ENCODE assay signal across 19 cellular contexts in genomic region chr16:3215601-3216262, GRCh38. TPM values are rescaled to one million over a fixed set of nuclear protein-coding genes. Genes with fewer than 3 reads are reported as not detected.
DNase-seq lines count a peak whose midpoint lies in the region; ATAC-seq, FAIRE-seq and TF ChIP-seq lines count a peak whose summit lies in the region.
"Had no signal": no experiment of that assay in that cellular context is flagged by ENCODE, and none has a peak within 500 bp of the region (broad histone marks: within the 10 kb centered on the region; RNA-seq: fewer than 3 reads in every experiment).

No MANE protein-coding gene starts in this region.

- H2AFZ ChIP-seq in osteoblast (ENCODE audit: low read length): no peak overlapping the region
- H2AFZ ChIP-seq: GM23338 had no signal

- H3K36me3 ChIP-seq in Peyer's patch: no peaks in the 10 kb centered on the region
- no peaks in the 10 kb centered on the region for H3K36me3 ChIP-seq in osteoblast (ENCODE audit: insufficient read depth, low read length)

- H3K4me3 ChIP-seq in Peyer's patch (no peak overlapping the region), osteoblast (ENCODE audit: insufficient read depth, low read length) (no peak overlapping the region)
- H3K4me3 ChIP-seq: dorsolateral prefrontal cortex, GM23338 had no signal

- no peak for TF ChIP-seq CTCF in Peyer's patch (IDR thresholded peaks at IDR 0.05)
- TF ChIP-seq CTCF in osteoblast (IDR thresholded peaks at IDR 0.05; ENCODE audit: extremely low read depth, low read depth, low read length): no peak

- H3K4me1 ChIP-seq in Peyer's patch (peaks cover 0 to 4% (median 0%) of the 10 kb centered on the region in 4 donors), osteoblast (ENCODE audit: insufficient read depth, low read length) (no peaks in the 10 kb centered on the region)

- no peak for TF ChIP-seq POLR2A in Peyer's patch (IDR thresholded peaks at IDR 0.05)

- no peak for FAIRE-seq in GM19239 (lab: Jason Lieb, UNC)
- FAIRE-seq: GM18507 had no signal

- intact Hi-C loops in activated T-helper 2 cell treated with anti-CD3 and anti-CD28 coated beads, Interferon-gamma antibody, Interleukin-2, Interleukin-4, amounts not matched to agents 10 μg/mL and 5 μg/mL and 100 μg/mL, durations not matched to agents 14 hours and 24 hours and 36 hours (cut with micrococcal nuclease): no loop called here

- H3K9me3 ChIP-seq in Peyer's patch (peaks cover 0 to 3% (median 0%) of the 10 kb centered on the region in 4 donors), osteoblast (ENCODE audit: low read depth, low read length) (no peaks in the 10 kb centered on the region)

- H3K79me2 ChIP-seq in osteoblast (ENCODE audit: insufficient read depth, low read length): no peaks in the 10 kb centered on the region

- peaks cover 29% of the 10 kb centered on the region for H3K4me1 Mint-ChIP-seq in activated T-helper 2 cell treated with anti-CD3 and anti-CD28 coated beads, Interferon-gamma antibody, Interleukin-2, Interleukin-4, amounts not matched to agents 10 μg/mL and 5 μg/mL and 100 μg/mL, durations not matched to agents 14 hours and 24 hours and 36 hours (ENCODE audit: low read depth)
- H3K4me1 Mint-ChIP-seq: GM23338 had no signal

- H3K27ac Mint-ChIP-seq in activated T-helper 2 cell treated with anti-CD3 and anti-CD28 coated beads, Interferon-gamma antibody, Interleukin-2, Interleukin-4, amounts not matched to agents 10 μg/mL and 5 μg/mL and 100 μg/mL, durations not matched to agents 14 hours and 24 hours and 36 hours: peak overlapping the region; percentile 90
- H3K27ac Mint-ChIP-seq: GM23338 had no signal

- peaks cover 31% of the 10 kb centered on the region for H3K36me3 Mint-ChIP-seq in activated T-helper 2 cell treated with anti-CD3 and anti-CD28 coated beads, Interferon-gamma antibody, Interleukin-2, Interleukin-4, amounts not matched to agents 10 μg/mL and 5 μg/mL and 100 μg/mL, durations not matched to agents 14 hours and 24 hours and 36 hours (ENCODE audit: low read depth)

- no peaks in the 10 kb centered on the region for H3K27me3 Mint-ChIP-seq in activated T-helper 2 cell treated with anti-CD3 and anti-CD28 coated beads, Interferon-gamma antibody, Interleukin-2, Interleukin-4, amounts not matched to agents 10 μg/mL and 5 μg/mL and 100 μg/mL, durations not matched to agents 14 hours and 24 hours and 36 hours (ENCODE audit: low read depth)

- peak overlapping the region; percentile 3 for H3K4me3 Mint-ChIP-seq in activated T-helper 2 cell treated with anti-CD3 and anti-CD28 coated beads, Interferon-gamma antibody, Interleukin-2, Interleukin-4, amounts not matched to agents 10 μg/mL and 5 μg/mL and 100 μg/mL, durations not matched to agents 14 hours and 24 hours and 36 hours (ENCODE audit: low read depth)
- H3K4me3 Mint-ChIP-seq: GM23338 had no signal

- no peaks in the 10 kb centered on the region for H3K27me3 ChIP-seq in Peyer's patch
- no peaks in the 10 kb centered on the region for H3K27me3 ChIP-seq in osteoblast (ENCODE audit: insufficient read depth, low read length)

- no peaks in the 10 kb centered on the region for H4K20me1 ChIP-seq in osteoblast (ENCODE audit: insufficient read depth, low read length)

- peak; percentile 39 to 50 for ATAC-seq in activated CD4-positive, CD25-positive, alpha-beta regulatory T cell treated with anti-CD3 and anti-CD28 coated beads, Interleukin-2, amount 50 U/mL, for 24 hours
- ATAC-seq: GM23338 had no signal

- no peak for DNase-seq in activated CD4-positive, CD25-positive, alpha-beta regulatory T cell (lab: John Stamatoyannopoulos, UW)
- DNase-seq in Peyer's patch (peak in 1 of 3 donors; percentile 28), osteoblast (ENCODE audit: insufficient read length, low spot score, missing footprints) (peak; percentile 58), DMS 273 treated with DMSO at 0.1 percent for 48 hours (lab: John Stamatoyannopoulos, UW) (no peak), GM19239 (ENCODE audit: insufficient read length, low spot score) (no peak), NCI-H748 (lab: John Stamatoyannopoulos, UW; ENCODE audit: unreplicated experiment) (no peak)
- DNase-seq in activated T-helper 2 cell treated with anti-CD3 and anti-CD28 coated beads, Interferon-gamma antibody, Interleukin-2, Interleukin-4, amounts not matched to agents 10 μg/mL and 5 μg/mL and 100 μg/mL, durations not matched to agents 14 hours and 24 hours and 36 hours (ENCODE audit: low spot score): no peak
- DNase-seq: dorsolateral prefrontal cortex, GDM1, IMR-90, NCI-H1436 treated with DMSO at 0.1 percent for 48 hours, NCI-H446, substantia nigra had no signal

- peaks cover 54% of the 10 kb centered on the region for H3K9me3 Mint-ChIP-seq in activated T-helper 2 cell treated with anti-CD3 and anti-CD28 coated beads, Interferon-gamma antibody, Interleukin-2, Interleukin-4, amounts not matched to agents 10 μg/mL and 5 μg/mL and 100 μg/mL, durations not matched to agents 14 hours and 24 hours and 36 hours

- no peak overlapping the region for H3K4me2 ChIP-seq in osteoblast (ENCODE audit: insufficient read depth, low read length)
- H3K4me2 ChIP-seq: GM23338 had no signal

- H3K27ac ChIP-seq in Peyer's patch: peak overlapping the region in 3 of 4 donors; percentile 22 to 65 (median 34)
- no peak overlapping the region for H3K27ac ChIP-seq in osteoblast (ENCODE audit: low read depth, low read length)
- H3K27ac ChIP-seq: 22Rv1, dorsolateral prefrontal cortex had no signal

RNA-seq across cellular contexts. Expression of gene ZNF200, which starts 19.2 kb away (rescaled TPM):
- 10 to 100 TPM in 2 of 4 donors, 1 to 10 TPM in 2; 8.6 to 13.0 (median 10.0) TPM for total RNA-seq in Peyer's patch
- 11.0 and 12.2 TPM in 2 replicates for total RNA-seq in activated T-helper 2 cell treated with anti-CD3 and anti-CD28 coated beads, Interferon-gamma antibody, Interleukin-2, Interleukin-4, amounts not matched to agents 10 μg/mL and 5 μg/mL and 100 μg/mL, durations not matched to agents 14 hours and 24 hours and 36 hours
- 11.5 and 11.6 TPM in 2 replicates for total RNA-seq in osteoblast

RNA-seq across cellular contexts. Expression of gene OR1F1, which starts 27.7 kb away (rescaled TPM):
- total RNA-seq in Peyer's patch: not detected
- total RNA-seq in activated T-helper 2 cell treated with anti-CD3 and anti-CD28 coated beads, Interferon-gamma antibody, Interleukin-2, Interleukin-4, amounts not matched to agents 10 μg/mL and 5 μg/mL and 100 μg/mL, durations not matched to agents 14 hours and 24 hours and 36 hours: not detected in 2 replicates
- 0.36 TPM in 1 of 2 replicates, not detected in the other for total RNA-seq in osteoblast
- total RNA-seq: IMR-90; lower leg skin; T-helper 1 cell treated with Interleukin-12 subunit alpha and Interleukin-12 subunit beta and Interleukin-4 antibody, amounts not matched to agents 30 ng/mL and 1 ng/mL, for 36 hours had no signal

RNA-seq across cellular contexts. Expression of gene MEFV, which starts 40.7 kb away (rescaled TPM):
- total RNA-seq in Peyer's patch (1 to 10 TPM; 1.2 to 6.6 (median 2.2) TPM), osteoblast (under 0.01 TPM in 1 of 2 replicates, not detected in the other)
- 0.18 TPM in 1 of 2 replicates, not detected in the other for total RNA-seq in activated T-helper 2 cell treated with anti-CD3 and anti-CD28 coated beads, Interferon-gamma antibody, Interleukin-2, Interleukin-4, amounts not matched to agents 10 μg/mL and 5 μg/mL and 100 μg/mL, durations not matched to agents 14 hours and 24 hours and 36 hours
- total RNA-seq: IMR-90; T-helper 1 cell treated with Interleukin-12 subunit alpha and Interleukin-12 subunit beta and Interleukin-4 antibody, amounts not matched to agents 30 ng/mL and 1 ng/mL, for 36 hours had no signal
